8 cellular contexts compared by ENCODE assay signal in genomic region chrX:13747836-13748235, GRCh38. TPM values are rescaled to one million over a fixed set of nuclear protein-coding genes. Genes with fewer than 3 reads are reported as not detected.
DNase-seq lines count a peak whose midpoint lies in the region; ATAC-seq, FAIRE-seq and TF ChIP-seq lines count a peak whose summit lies in the region.

No MANE protein-coding gene starts in this region.

- CTCF ChIA-PET in IMR-90 (lab: Yijun Ruan, JAX), result no interaction called here

- dilution Hi-C loops in IMR-90 (cut with HindIII; ENCODE audit: low sequenced_read_pairs, unreplicated experiment), result no loop called here

- H3K23ac ChIP-seq in IMR-90 (ENCODE audit: low read depth, low read length), result no peak overlapping the region

- no peak overlapping the region for H2BK120ac ChIP-seq in IMR-90 (ENCODE audit: low read depth, low read length)

- BruUV-seq in IMR-90 (replicated peaks; lab: Mats Ljungman, UMichigan), result no TSS peak

- no peak for TF ChIP-seq POLR2A in IMR-90 (IDR thresholded peaks at IDR 0.05; ENCODE audit: low read depth, low read length)
- TF ChIP-seq POLR2A in heart left ventricle (IDR thresholded peaks at IDR 0.05), result no peak
- no peak for TF ChIP-seq POLR2A in H54 (IDR thresholded peaks at IDR 0.05; ENCODE audit: low read depth, low read length)

- H3K27ac ChIP-seq in IMR-90 (ENCODE audit: insufficient read depth, low read length) (no peak overlapping the region), heart left ventricle (no peak overlapping the region)

- H3K9me3 ChIP-seq in IMR-90 (ENCODE audit: control insufficient read depth, insufficient read depth, low read length), result no peaks in the 10 kb centered on the region
- H3K9me3 ChIP-seq in heart left ventricle, result no peaks in the 10 kb centered on the region

- H2AFZ ChIP-seq in IMR-90 (replicated peaks; ENCODE audit: low read length, poor library complexity), result no peak overlapping the region

- no peak overlapping the region for H2BK5ac ChIP-seq in IMR-90 (ENCODE audit: low read depth, low read length, poor library complexity, severe bottlenecking)

- H3K27me3 ChIP-seq in IMR-90 (ENCODE audit: control insufficient read depth, insufficient read depth, low read length) (no peaks in the 10 kb centered on the region), heart left ventricle (peaks cover 0 to 2% (median 0%) of the 10 kb centered on the region in 9 donors)

- no CpG with 5 or more reads among the region's 2 CpGs for WGBS in IMR-90 (ENCODE audit: extremely low coverage in 2 of 2, insufficient read length in 1 of 2), 2 experiments
- 33 to 65% (median 42%) methylated on average over 2 of the region's 2 CpGs for WGBS in heart left ventricle, 4 donors

- H3K36me3 ChIP-seq in IMR-90 (ENCODE audit: control insufficient read depth, insufficient read depth, low read length) (peaks cover 2% of the 10 kb centered on the region), heart left ventricle (peaks cover 0 to 77% (median 42%) of the 10 kb centered on the region in 9 donors)

- DNase-seq in NCI-H2171 treated with DMSO at 0.1 percent for 48 hours (lab: John Stamatoyannopoulos, UW), result peak; percentile 2
- DNase-seq in NCI-H2171 (lab: John Stamatoyannopoulos, UW), result no peak
- DNase-seq in IMR-90, result peak; percentile 76
- DNase-seq in activated CD4-positive, alpha-beta T cell treated with anti-CD3 and anti-CD28 coated beads, Interleukin-2, amount 50 U/mL, for 1 hour, result peak; percentile 20
- DNase-seq in heart left ventricle, result no peak
- peak; percentile 47 for DNase-seq in stromal cell of bone marrow (ENCODE audit: low read depth)
- no peak for DNase-seq in H54 (ENCODE audit: insufficient read length, low spot score)
- DNase-seq in NCI-H146 treated with DMSO at 0.1 percent for 48 hours (lab: John Stamatoyannopoulos, UW; ENCODE audit: unreplicated experiment), result no peak

- no peak overlapping the region for H3K4ac ChIP-seq in IMR-90 (ENCODE audit: low read depth, low read length)

- no peak overlapping the region for H4K8ac ChIP-seq in IMR-90 (ENCODE audit: low read depth in 2 of 2, low read length in 2 of 2)

- H3K4me3 ChIP-seq in IMR-90 (ENCODE audit: insufficient read depth, low read depth, low read length), result no peak overlapping the region
- H3K4me3 ChIP-seq in heart left ventricle, result no peak overlapping the region

- H3K9ac ChIP-seq in IMR-90 (ENCODE audit: low read depth, low read length), result no peak overlapping the region

- H3K18ac ChIP-seq in IMR-90 (ENCODE audit: low read depth, low read length), result no peak overlapping the region

- H3K4me2 ChIP-seq in IMR-90 (ENCODE audit: low read depth, low read length), result no peak overlapping the region

- TF ChIP-seq RAD21 in IMR-90 (IDR thresholded peaks at IDR 0.05; ENCODE audit: low read length), result peak; percentile 56

- H3K56ac ChIP-seq in IMR-90 (ENCODE audit: extremely low read depth, insufficient read depth, low read length), result no peak overlapping the region

- intact Hi-C loops in IMR-90 (cut with micrococcal nuclease), result loop anchor here (1.0 to 10.0 kb wide), 3 partner anchors 90 to 933 kb away; no protein-coding TSS in a partner anchor
- intact Hi-C loops in heart left ventricle (cut with DNase I), result loop anchor here in 9 of 10 donors (2.0 to 10.0 kb wide), 7 partner anchors 89 to 933 kb away; no protein-coding TSS in a partner anchor

- no peak overlapping the region for H2BK20ac ChIP-seq in IMR-90 (ENCODE audit: low read depth, low read length)

- H3K14ac ChIP-seq in IMR-90 (replicated peaks; ENCODE audit: low read depth, low read length), result no peak overlapping the region

- in situ Hi-C loops in IMR-90 (cut with MboI; ENCODE audit: low sequenced_read_pairs), result loop anchor here (5.0 to 25.0 kb wide), 3 partner anchors 91 to 786 kb away; no protein-coding TSS in a partner anchor

- POLR2A ChIA-PET in IMR-90 (lab: Charles Lee; ENCODE audit: unreplicated experiment), result no interaction called here

- ATAC-seq in IMR-90 (ENCODE audit: low read depth) (peak; percentile 86), heart left ventricle (peak in 3 of 4 donors; percentile 29 to 56 (median 49))

- H3K4me1 ChIP-seq in IMR-90 (ENCODE audit: control insufficient read depth, insufficient read depth, low read length), result peaks cover 2% of the 10 kb centered on the region
- H3K4me1 ChIP-seq in heart left ventricle, result peaks cover 0 to 5% (median 0%) of the 10 kb centered on the region in 12 donors

- H2AK5ac ChIP-seq in IMR-90 (ENCODE audit: low read depth, low read length), result no peak overlapping the region

- H4K91ac ChIP-seq in IMR-90 (ENCODE audit: insufficient read depth, low read depth, low read length), result no peak overlapping the region

- no peaks in the 10 kb centered on the region for H3K79me1 ChIP-seq in IMR-90 (ENCODE audit: low read depth in 1 of 2, low read length in 2 of 2)

- H4K20me1 ChIP-seq in IMR-90 (ENCODE audit: insufficient read depth, low read length), result no peaks in the 10 kb centered on the region

- FAIRE-seq in H54 (lab: Jason Lieb, UNC), result no peak

- H4K5ac ChIP-seq in IMR-90 (ENCODE audit: low read depth, low read length), result no peak overlapping the region

- H3K9me1 ChIP-seq in IMR-90 (ENCODE audit: insufficient read depth, low read length), result no peaks in the 10 kb centered on the region

- TF ChIP-seq CTCF in IMR-90 (conservative IDR thresholded peaks at IDR 0.05; ENCODE audit: low read depth, low read length) (peak; percentile 60), heart left ventricle (IDR thresholded peaks at IDR 0.05) (peak in 11 of 12 donors; percentile 22 to 55 (median 45))

- no peak overlapping the region for H2BK15ac ChIP-seq in IMR-90 (ENCODE audit: low read depth, low read length)

- H2AK9ac ChIP-seq in IMR-90 (replicated peaks; ENCODE audit: low read depth, low read length, poor library complexity), result peak overlapping the region; percentile 37

TF ChIP-seq in IMR-90, 13 proteins besides CTCF, POLR2A, EP300 and RAD21:
- TF ChIP-seq MAZ (IDR thresholded peaks at IDR 0.05; ENCODE audit: borderline replicate concordance, low read depth, low read length), result no peak
- peak; percentile 62 for TF ChIP-seq SMC3 (IDR thresholded peaks at IDR 0.05; ENCODE audit: low read depth, low read length)
- TF ChIP-seq NFE2L2 (IDR thresholded peaks at IDR 0.05; ENCODE audit: low read depth, low read length), result no peak
- TF ChIP-seq CEBPB (IDR thresholded peaks at IDR 0.05; ENCODE audit: low read depth, low read length), result no peak
- TF ChIP-seq MXI1 (IDR thresholded peaks at IDR 0.05; ENCODE audit: borderline replicate concordance, low read depth, low read length), result no peak
- no peak for TF ChIP-seq FOS (IDR thresholded peaks at IDR 0.05; ENCODE audit: low read depth, low read length)

RNA-seq across cellular contexts. Expression of gene OFD1, which starts 13.3 kb away (rescaled TPM):
- 8.4 and 10.6 TPM in 2 replicates for total RNA-seq in IMR-90 (2012; rRNA removed)
- 7.7 and 8.6 TPM in 2 replicates for polyA plus RNA-seq in IMR-90 (2012; rRNA removed)
- polyA plus RNA-seq in IMR-90 (2012; cell fraction: cytosol; rRNA removed), result 2.5 and 5.2 TPM in 2 replicates
- polyA plus RNA-seq in IMR-90 (2012; cell fraction: nucleus; rRNA removed; ENCODE audit: low replicate concordance), result 19.8 and 41.0 TPM in 2 replicates
- total RNA-seq in heart left ventricle, result 10 to 100 TPM in 4 of 9 donors, 1 to 10 TPM in 5; 5.6 to 12.9 (median 8.9) TPM
- 10 to 100 TPM in 1 of 2 donors, 1 to 10 TPM in 1; 7.2 to 15.8 TPM for polyA plus RNA-seq in heart left ventricle

RNA-seq across cellular contexts. Expression of gene TRAPPC2, which starts 13.4 kb away (rescaled TPM):
- total RNA-seq in IMR-90 (2012; rRNA removed) (13.8 and 19.2 TPM in 2 replicates), heart left ventricle (10 to 100 TPM in 1 of 9 donors, 1 to 10 TPM in 8; 4.4 to 11.1 (median 5.3) TPM)
- polyA plus RNA-seq in IMR-90 (2012; rRNA removed) (6.7 and 11.3 TPM in 2 replicates), heart left ventricle (1 to 10 TPM; 3.5 to 4.6 TPM)
- polyA plus RNA-seq in IMR-90 (2012; cell fraction: cytosol; rRNA removed), result 4.9 and 10.1 TPM in 2 replicates
- polyA plus RNA-seq in IMR-90 (2012; cell fraction: nucleus; rRNA removed; ENCODE audit: low replicate concordance), result 7.3 and 28.8 TPM in 2 replicates

RNA-seq across cellular contexts. Expression of gene RAB9A, which starts 58.9 kb away (rescaled TPM):
- total RNA-seq in IMR-90 (2012; rRNA removed) (15.8 and 26.7 TPM in 2 replicates), heart left ventricle (10 to 100 TPM; 17.4 to 34.2 (median 21.7) TPM)
- polyA plus RNA-seq in IMR-90 (2012; rRNA removed) (15.6 and 22.3 TPM in 2 replicates), heart left ventricle (10 to 100 TPM in 1 of 2 donors, 1 to 10 TPM in 1; 6.8 to 29.2 TPM)
- 5.8 and 7.9 TPM in 2 replicates for polyA plus RNA-seq in IMR-90 (2012; cell fraction: cytosol; rRNA removed)
- 2.2 and 12.0 TPM in 2 replicates for polyA plus RNA-seq in IMR-90 (2012; cell fraction: nucleus; rRNA removed; ENCODE audit: low replicate concordance)

Comparison
In these comparisons a context has a peak if more than half of its experiments do, and no peak if none do; other contexts are left out.
1. DNase-seq: peak in NCI-H2171 treated with DMSO at 0.1 percent for 48 hours (single experiment), IMR-90 (single experiment), activated CD4-positive, alpha-beta T cell treated with anti-CD3 and anti-CD28 coated beads, Interleukin-2, amount 50 U/mL, for 1 hour (single experiment) and stromal cell of bone marrow (single experiment); none in NCI-H2171 (single experiment), heart left ventricle (0 of 5), H54 (single experiment) and NCI-H146 treated with DMSO at 0.1 percent for 48 hours (single experiment).